Comparison of ENCODE assay signal across 19 cellular contexts in the genomic region with DNA sequence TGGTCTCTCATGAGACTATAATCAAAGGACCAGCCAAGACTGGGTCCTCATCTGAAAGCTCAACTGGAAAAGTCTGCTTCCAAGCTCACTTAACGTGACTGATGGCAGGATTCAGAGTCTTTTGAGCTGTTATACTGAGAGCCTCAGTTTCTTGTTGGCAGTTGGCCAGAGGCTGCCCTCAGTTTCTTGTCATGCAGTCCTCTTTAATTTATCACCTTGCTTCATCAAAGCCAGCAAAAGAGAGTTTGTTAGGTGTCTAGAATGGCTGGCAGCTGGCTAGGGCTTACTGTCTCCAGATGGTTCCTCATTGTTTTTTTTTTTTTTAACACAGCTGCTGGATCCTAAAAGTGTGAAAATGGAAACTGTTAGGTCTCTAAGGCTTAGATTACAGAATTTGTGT.
"Had no signal": no experiment of that assay in that cellular context is flagged by ENCODE, and none has a peak within 500 bp of the region (broad histone marks: within the 10 kb centered on the region; RNA-seq: fewer than 3 reads in every experiment).

No MANE protein-coding gene starts in this region.

- DNase-seq: activated CD4-positive, alpha-beta T cell treated with anti-CD3 and anti-CD28 coated beads, Interleukin-2, amount 10 ng/mL, durations not matched to agents 7 days and 5 days; activated CD4-positive, CD25-positive, alpha-beta regulatory T cell treated with anti-CD3 and anti-CD28 coated beads, Interleukin-2, amount 50 U/mL, for 72 hours; activated CD8-positive, alpha-beta memory T cell treated with anti-CD3 and anti-CD28 coated beads, Interleukin-2, amount 10 ng/mL, durations not matched to agents 7 days and 5 days; activated CD8-positive, alpha-beta T cell treated with anti-CD3 and anti-CD28 coated beads for 36 hours; aorta; caudate nucleus; effector CD4-positive, alpha-beta T cell; heart right ventricle; islet precursor cell; left cardiac atrium; ovary; spleen; stimulated activated CD4-positive, alpha-beta T cell treated with anti-CD3 and anti-CD28 coated beads, Interleukin-4, amount 100 ng/mL, for 1 hour; stimulated activated naive CD8-positive, alpha-beta T cell treated with anti-CD3 and anti-CD28 coated beads, Interleukin-15, Interleukin-2, amounts not matched to agents 100 U/mL and 50 U/mL, for 24 hours; WERI-Rb-1 had no signal

- H3K9me3 ChIP-seq: heart right ventricle, neutrophil, ovary, prostate gland, spleen, tibial nerve had no signal

- ATAC-seq: activated CD8-positive, alpha-beta memory T cell treated with anti-CD3 and anti-CD28 coated beads, Interleukin-2, amount 10 ng/mL, durations not matched to agents 7 days and 5 days; activated CD8-positive, alpha-beta T cell treated with anti-CD3 and anti-CD28 coated beads for 36 hours; activated naive CD4-positive, alpha-beta T cell treated with anti-CD3 and anti-CD28 coated beads, Interleukin-2, amount 50 U/mL, for 72 hours; heart right ventricle; left cardiac atrium; stimulated activated naive CD8-positive, alpha-beta T cell treated with anti-CD3 and anti-CD28 coated beads, Interleukin-15, Interleukin-2, amounts not matched to agents 100 U/mL and 50 U/mL, for 24 hours had no signal

- H3K27ac ChIP-seq: heart right ventricle, neutrophil, ovary, prostate gland, spleen, tibial nerve, WERI-Rb-1 had no signal

- H3K4me1 ChIP-seq: prostate gland, tibial nerve had no signal

- H3K27me3 ChIP-seq: neutrophil, ovary, spleen, tibial nerve had no signal

- H3K4me3 ChIP-seq: heart right ventricle, ovary, prostate gland, spleen, tibial nerve had no signal

- H3K36me3 ChIP-seq: heart right ventricle, neutrophil, ovary, prostate gland, spleen, tibial nerve, WERI-Rb-1 had no signal
